Comparison of ENCODE assay signal across 1 cellular context in the genomic region with DNA sequence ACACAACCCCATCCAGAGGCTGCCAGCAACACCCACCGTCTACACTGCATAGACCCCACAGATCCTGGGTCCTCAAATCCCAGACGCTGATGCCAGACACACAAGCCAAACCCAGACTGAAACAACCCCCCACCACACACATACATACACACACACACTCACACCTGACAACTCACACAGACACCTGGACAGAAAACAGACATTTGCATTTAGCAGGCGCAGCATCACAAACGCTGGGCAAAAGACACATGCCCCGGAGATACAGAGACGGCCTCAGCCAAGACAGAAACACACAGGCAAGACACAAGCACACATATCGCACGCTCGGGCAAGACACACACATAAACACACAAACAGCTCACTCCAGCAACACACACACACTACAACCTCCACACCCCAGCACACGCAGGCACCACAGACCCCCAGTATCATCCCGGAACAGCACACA.
TF ChIP-seq lines count a peak whose summit lies in the region.

No MANE protein-coding gene starts in this region.

TF ChIP-seq in H1, 55 proteins besides CTCF, POLR2A, EP300 and RAD21 (continued from another document):
- TF ChIP-seq SIN3A (conservative IDR thresholded peaks at IDR 0.05 in 1 of 2, IDR thresholded peaks at IDR 0.05 in 1 of 2; ENCODE audit: low read depth in 1 of 2, low read length in 2 of 2) (0 out of 4 replicates have a peak, but pooled peaks of 1 of the 2 experiments have one; percentile 49), EGR1 (IDR thresholded peaks at IDR 0.05; ENCODE audit: borderline replicate concordance, low read depth, low read length) (no peak), SRF (IDR thresholded peaks at IDR 0.05; ENCODE audit: low read depth, low read length) (no peak), USF2 (IDR thresholded peaks at IDR 0.05; ENCODE audit: low read length) (no peak), SIX5 (IDR thresholded peaks at IDR 0.05; ENCODE audit: low read depth, low read length) (no peak), RNF2 (IDR thresholded peaks at IDR 0.05; ENCODE audit: borderline replicate concordance, low read depth, low read length, missing control alignments, poor library complexity, severe bottlenecking) (no peak), YY1 (IDR thresholded peaks at IDR 0.05; ENCODE audit: low read depth, low read length) (no peak), RXRA (IDR thresholded peaks at IDR 0.05; ENCODE audit: insufficient read depth, low read depth, low read length) (no peak), RBBP5 (IDR thresholded peaks at IDR 0.05; ENCODE audit: borderline replicate concordance, low read depth, low read length) (no peak), SUZ12 (IDR thresholded peaks at IDR 0.05; ENCODE audit: low read length) (no peak), ATF2 (IDR thresholded peaks at IDR 0.05; ENCODE audit: low read length) (no peak), ZNF274 (IDR thresholded peaks at IDR 0.05; ENCODE audit: borderline replicate concordance, extremely low read depth, low read length) (no peak), HDAC2 (IDR thresholded peaks at IDR 0.05; ENCODE audit: borderline replicate concordance in 1 of 2, low read depth in 2 of 2, low read length in 2 of 2) (no peak), CTBP2 (IDR thresholded peaks at IDR 0.05; ENCODE audit: borderline replicate concordance, insufficient read depth, insufficient read length, low read length) (no peak), SAP30 (IDR thresholded peaks at IDR 0.05; ENCODE audit: insufficient read depth, insufficient replicate concordance, low read length) (peak; percentile 69)
- TF ChIP-seq, protein P1, sequence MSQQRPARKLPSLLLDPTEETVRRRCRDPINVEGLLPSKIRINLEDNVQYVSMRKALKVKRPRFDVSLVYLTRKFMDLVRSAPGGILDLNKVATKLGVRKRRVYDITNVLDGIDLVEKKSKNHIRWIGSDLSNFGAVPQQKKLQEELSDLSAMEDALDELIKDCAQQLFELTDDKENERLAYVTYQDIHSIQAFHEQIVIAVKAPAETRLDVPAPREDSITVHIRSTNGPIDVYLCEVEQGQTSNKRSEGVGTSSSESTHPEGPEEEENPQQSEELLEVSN (IDR thresholded peaks at IDR 0.05): no peak
